ENCODE assay signal across 1 cellular context in the genomic region with DNA sequence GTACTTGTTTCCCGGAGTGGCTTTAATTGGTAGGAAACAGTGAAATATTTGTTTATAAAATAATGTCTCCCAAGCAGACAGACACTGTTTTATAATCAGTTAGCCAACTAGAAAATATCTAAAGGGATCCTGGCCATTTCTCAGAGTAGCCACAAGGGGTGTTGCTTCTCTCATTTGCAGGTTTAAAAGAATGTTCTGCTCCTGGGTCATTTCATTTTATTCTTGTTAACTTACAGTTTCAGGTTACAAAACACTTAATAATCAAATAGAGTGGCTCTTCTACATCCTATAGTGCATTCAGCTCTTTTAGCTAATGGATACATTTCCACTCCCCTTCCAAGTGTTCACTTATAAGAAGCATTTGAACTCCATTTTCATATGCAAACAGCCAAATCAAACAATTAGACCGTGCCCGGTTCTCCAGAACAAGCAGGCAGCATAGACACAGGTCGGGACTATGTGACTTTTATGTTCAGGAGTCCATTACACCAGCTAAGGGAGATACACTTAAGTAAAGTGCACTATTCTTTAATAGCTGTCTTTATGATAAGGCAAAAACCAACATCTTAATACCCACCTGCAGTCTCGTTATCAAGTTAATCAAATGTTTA.
TF ChIP-seq lines count a peak whose summit lies in the region.

No MANE protein-coding gene starts in this region.

TF ChIP-seq in SK-N-SH, 30 proteins besides CTCF, POLR2A, EP300 and RAD21 (continued from another document):
- TF ChIP-seq, protein P1, sequence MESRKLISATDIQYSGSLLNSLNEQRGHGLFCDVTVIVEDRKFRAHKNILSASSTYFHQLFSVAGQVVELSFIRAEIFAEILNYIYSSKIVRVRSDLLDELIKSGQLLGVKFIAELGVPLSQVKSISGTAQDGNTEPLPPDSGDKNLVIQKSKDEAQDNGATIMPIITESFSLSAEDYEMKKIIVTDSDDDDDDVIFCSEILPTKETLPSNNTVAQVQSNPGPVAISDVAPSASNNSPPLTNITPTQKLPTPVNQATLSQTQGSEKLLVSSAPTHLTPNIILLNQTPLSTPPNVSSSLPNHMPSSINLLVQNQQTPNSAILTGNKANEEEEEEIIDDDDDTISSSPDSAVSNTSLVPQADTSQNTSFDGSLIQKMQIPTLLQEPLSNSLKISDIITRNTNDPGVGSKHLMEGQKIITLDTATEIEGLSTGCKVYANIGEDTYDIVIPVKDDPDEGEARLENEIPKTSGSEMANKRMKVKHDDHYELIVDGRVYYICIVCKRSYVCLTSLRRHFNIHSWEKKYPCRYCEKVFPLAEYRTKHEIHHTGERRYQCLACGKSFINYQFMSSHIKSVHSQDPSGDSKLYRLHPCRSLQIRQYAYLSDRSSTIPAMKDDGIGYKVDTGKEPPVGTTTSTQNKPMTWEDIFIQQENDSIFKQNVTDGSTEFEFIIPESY (IDR thresholded peaks at IDR 0.05; ENCODE audit: borderline replicate concordance, low read depth): no peak
- TF ChIP-seq MAX (IDR thresholded peaks at IDR 0.05; ENCODE audit: low read depth): no peak
- no peak for TF ChIP-seq IRF3 (IDR thresholded peaks at IDR 0.05; ENCODE audit: low read depth, low read length)
- TF ChIP-seq GATA2 (CRISPR knock-in tag; IDR thresholded peaks at IDR 0.05): no peak
- no peak for TF ChIP-seq MEF2A (IDR thresholded peaks at IDR 0.05; ENCODE audit: borderline replicate concordance, low read depth)
- TF ChIP-seq NRF1 (IDR thresholded peaks at IDR 0.05; ENCODE audit: low read depth, low read length): no peak
